Comparison of ENCODE assay signal across 29 cellular contexts in the genomic region with DNA sequence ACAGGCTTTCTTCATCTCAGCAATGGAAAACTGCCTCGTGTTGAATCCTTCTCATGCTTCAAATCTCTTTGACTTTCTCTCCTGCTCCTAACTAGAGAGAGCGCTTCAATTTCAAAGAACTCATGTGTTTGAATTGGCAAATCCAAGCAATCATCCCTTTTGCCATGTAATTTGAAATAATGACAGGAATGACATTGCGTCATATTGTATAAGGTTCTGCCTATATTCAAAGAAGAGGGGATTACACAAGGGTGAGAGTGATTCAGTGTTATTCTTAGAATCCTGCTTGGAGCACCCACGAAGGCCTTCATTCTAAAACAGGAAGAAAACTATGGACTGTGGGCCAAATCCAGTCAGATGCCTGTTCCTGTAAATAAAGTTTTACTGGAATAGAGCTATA.
"Had no signal": no experiment of that assay in that cellular context is flagged by ENCODE, and none has a peak within 500 bp of the region (broad histone marks: within the 10 kb centered on the region; RNA-seq: fewer than 3 reads in every experiment).

No MANE protein-coding gene starts in this region.

- H3K4me1 ChIP-seq: gastrocnemius medialis, left ventricle myocardium inferior, testis, upper lobe of left lung, vagina had no signal

- FAIRE-seq: astrocyte, colon, endometrium, islet of Langerhans had no signal

- H3K27me3 ChIP-seq: brain microvascular endothelial cell, gastrocnemius medialis, testis, upper lobe of left lung, vagina had no signal

- ATAC-seq: activated CD4-positive, alpha-beta T cell treated with anti-CD3 and anti-CD28 coated beads for 36 hours; activated T-cell treated with anti-CD3 and anti-CD28 coated beads, Interleukin-2, amount 50 U/mL, for 72 hours; gastrocnemius medialis; mucosa of descending colon; natural killer cell treated with Interleukin-12 subunit alpha and Interleukin-12 subunit beta and Interleukin-15 and Interleukin-18, amount 100 ng/mL, for 72 hours; right cardiac atrium; stimulated activated naive CD8-positive, alpha-beta T cell treated with anti-CD3 and anti-CD28 coated beads, Interleukin-15, Interleukin-2, amounts not matched to agents 100 U/mL and 50 U/mL, for 24 hours had no signal

- H3K27ac ChIP-seq: brain microvascular endothelial cell, gastrocnemius medialis, left ventricle myocardium inferior, skin epidermis, testis, upper lobe of left lung, vagina had no signal

- H3K4me3 ChIP-seq: gastrocnemius medialis, left ventricle myocardium inferior, lung, mucosa of descending colon, skin epidermis, testis, upper lobe of left lung, vagina had no signal

- H3K36me3 ChIP-seq: brain microvascular endothelial cell, gastrocnemius medialis, left ventricle myocardium inferior, upper lobe of left lung, vagina had no signal

- DNase-seq: activated CD4-positive, alpha-beta T cell treated with anti-CD3 and anti-CD28 coated beads for 36 hours; activated CD4-positive, CD25-positive, alpha-beta regulatory T cell; activated naive CD4-positive, alpha-beta T cell; activated naive CD8-positive, alpha-beta T cell treated with anti-CD3 and anti-CD28 coated beads for 36 hours; activated T-cell treated with anti-CD3 and anti-CD28 coated beads for 4 hours; activated T-cell treated with anti-CD3 and anti-CD28 coated beads, Interleukin-2, amount 50 U/mL, for 72 hours; amniotic stem cell; brain microvascular endothelial cell; dermis blood vessel endothelial cell; effector CD4-positive, alpha-beta T cell; gastrocnemius medialis; glutamatergic neuron; left ventricle myocardium inferior; mucosa of descending colon; right cardiac atrium; stimulated activated CD4-positive, alpha-beta T cell treated with anti-CD3 and anti-CD28 coated beads, Interleukin-12 subunit alpha, Interleukin-12 subunit beta, amount 100 ng/mL, for 4 hours; stimulated activated CD4-positive, alpha-beta T cell treated with anti-CD3 and anti-CD28 coated beads, Interleukin-4, amount 100 ng/mL, for 1 hour; stimulated activated naive CD8-positive, alpha-beta T cell treated with anti-CD3 and anti-CD28 coated beads, Interleukin-15, Interleukin-2, amounts not matched to agents 100 U/mL and 50 U/mL, for 24 hours; T-helper 2 cell; testis; upper lobe of left lung had no signal

- H3K9me3 ChIP-seq: gastrocnemius medialis, mucosa of descending colon, testis, upper lobe of left lung, vagina had no signal
